In the genomic region with DNA sequence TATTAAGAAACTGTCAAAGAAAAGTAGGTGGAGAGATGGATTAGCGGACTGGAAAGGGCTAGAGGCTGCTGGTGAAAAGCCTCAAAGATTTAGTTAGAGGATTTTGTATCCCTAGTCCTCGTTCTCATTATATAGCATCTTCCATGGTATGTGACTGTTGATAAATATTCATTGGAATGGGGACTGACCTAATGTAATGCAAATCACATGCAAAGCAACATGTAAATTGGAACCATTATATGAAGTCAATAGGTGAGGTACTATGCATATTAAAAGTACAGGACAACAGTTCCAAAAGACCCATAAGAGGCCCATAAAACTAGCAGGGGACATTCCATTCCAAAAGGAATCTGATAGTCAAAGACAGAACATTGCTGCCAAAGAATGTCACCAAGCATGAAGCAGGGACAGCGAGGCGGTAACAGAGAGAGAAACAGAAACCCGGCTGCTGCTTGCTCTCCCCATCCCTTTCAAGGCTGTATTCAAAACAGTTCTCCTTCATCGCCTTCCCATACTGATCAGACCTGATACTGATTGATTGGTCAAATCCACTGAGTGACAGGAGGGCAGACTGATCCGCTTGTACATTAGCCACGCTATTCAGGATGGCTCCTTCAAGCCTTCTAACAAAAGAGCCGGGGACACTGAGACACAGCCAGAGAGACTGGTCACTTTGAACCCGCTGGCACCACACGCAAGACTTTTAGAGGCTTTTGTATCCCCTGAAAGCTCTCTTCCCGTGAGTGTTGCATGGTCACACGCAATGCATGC, we compare ENCODE assay signal across 19 cellular contexts. TPM values are rescaled to one million over a fixed set of nuclear protein-coding genes. Genes with fewer than 3 reads are reported as not detected.
A peak's percentile ranks its signal among the peaks of the same experiment; 100 is the strongest.
DNase-seq lines count a peak whose midpoint lies in the region; ATAC-seq, FAIRE-seq and TF ChIP-seq lines count a peak whose summit lies in the region.
"Had no signal": no experiment of that assay in that cellular context is flagged by ENCODE, and none has a peak within 500 bp of the region (broad histone marks: within the 10 kb centered on the region; RNA-seq: fewer than 3 reads in every experiment).

No MANE protein-coding gene starts in this region.

- CTCF ChIA-PET in A549 (lab: Yijun Ruan, JAX): no interaction called here

- WGBS in A549 (ENCODE audit: missing lambda C conversion rate): 88% methylated on average over 13 of the region's 13 CpGs

- no peak for DNase-seq in A549 (ENCODE audit: low read depth in 1 of 2, low spot score in 1 of 2)
- DNase-seq in bronchial epithelial cell (ENCODE audit: low read depth): no peak
- peak; percentile 37 for DNase-seq in left kidney (ENCODE audit: low read depth, low spot score)
- DNase-seq in GM12892 (ENCODE audit: insufficient read length): no peak
- DNase-seq: CD8-positive, alpha-beta memory T cell; DMS79; GOT3; HFFc6; MV-4-11; NCI-H1417 treated with DMSO at 0.1 percent for 48 hours; NCI-H2029 treated with DMSO at 0.1 percent for 48 hours; NCI-H510A had no signal

- POLR2A ChIA-PET in A549 (lab: Yijun Ruan, JAX): no interaction called here

- no peak overlapping the region for H3K9ac ChIP-seq in HUES48 (ENCODE audit: low read depth, low read length)
- H3K9ac ChIP-seq: BLaER1 treated with 17β-estradiol and CSF1 and Interleukin-3, amounts not matched to agents 10 nM and 100 nM had no signal

- H3K27me3 ChIP-seq in HUES48 (ENCODE audit: control insufficient read depth, insufficient read depth, low read length): peaks cover 3% of the 10 kb centered on the region; the same call in 1 of the 2 replicates
- H3K27me3 ChIP-seq in bronchial epithelial cell (ENCODE audit: control insufficient read depth, insufficient read depth, low read length): peaks cover 4% of the 10 kb centered on the region
- H3K27me3 ChIP-seq: BLaER1 treated with 17β-estradiol and CSF1 and Interleukin-3, amounts not matched to agents 10 nM and 100 nM had no signal

- H3K4me3 ChIP-seq in A549: no peak overlapping the region
- no peak overlapping the region for H3K4me3 ChIP-seq in HUES48 (ENCODE audit: low read depth, low read length)
- H3K4me3 ChIP-seq in bronchial epithelial cell (ENCODE audit: low read depth, low read length): no peak overlapping the region
- H3K4me3 ChIP-seq: BLaER1 treated with 17β-estradiol and CSF1 and Interleukin-3, amounts not matched to agents 10 nM and 100 nM had no signal

- H3K9me3 ChIP-seq in A549 (no peaks in the 10 kb centered on the region), HUES48 (ENCODE audit: control insufficient read depth, insufficient read depth, low read length) (no peaks in the 10 kb centered on the region)
- H3K9me3 ChIP-seq: BLaER1 treated with 17β-estradiol and CSF1 and Interleukin-3, amounts not matched to agents 10 nM and 100 nM had no signal

- H3K4me2 ChIP-seq in A549: no peak overlapping the region
- H3K4me2 ChIP-seq: BLaER1 treated with 17β-estradiol and CSF1 and Interleukin-3, amounts not matched to agents 10 nM and 100 nM had no signal

- TF ChIP-seq CTCF in A549 (IDR thresholded peaks at IDR 0.05) (no peak), bronchial epithelial cell (IDR thresholded peaks at IDR 0.05; ENCODE audit: insufficient read depth, low read length, severe bottlenecking) (no peak)

- H3K36me3 ChIP-seq in HUES48 (ENCODE audit: control insufficient read depth, insufficient read depth, low read length) (no peaks in the 10 kb centered on the region), bronchial epithelial cell (ENCODE audit: control insufficient read depth, insufficient read depth, low read length) (no peaks in the 10 kb centered on the region)
- H3K36me3 ChIP-seq: BLaER1 treated with 17β-estradiol and CSF1 and Interleukin-3, amounts not matched to agents 10 nM and 100 nM had no signal

- TF ChIP-seq POLR2A in A549 (IDR thresholded peaks at IDR 0.05; ENCODE audit: low read length): no peak
- TF ChIP-seq POLR2A in GM12892 (IDR thresholded peaks at IDR 0.05; ENCODE audit: low read depth, low read length): no peak

- ATAC-seq in A549 (no peak), GM19351 (IDR thresholded peaks at IDR 0.05; ENCODE audit: unreplicated experiment) (no peak), GM21390 (IDR thresholded peaks at IDR 0.05; ENCODE audit: unreplicated experiment) (no peak)

- no peak for TF ChIP-seq RAD21 in A549 (conservative IDR thresholded peaks at IDR 0.05 in 1 of 2, IDR thresholded peaks at IDR 0.05 in 1 of 2)

- TF ChIP-seq EP300 in A549 (IDR thresholded peaks at IDR 0.05): no peak

- FAIRE-seq in A549 (lab: Jason Lieb, UNC): peak; percentile 78
- peak; percentile 36 for FAIRE-seq in bronchial epithelial cell (lab: Jason Lieb, UNC)
- no peak for FAIRE-seq in GM12892 (lab: Jason Lieb, UNC)
- FAIRE-seq: A204.1, D721Med had no signal

- H3K27ac ChIP-seq in A549 (no peak overlapping the region), HUES48 (ENCODE audit: low read depth, low read length) (peak overlapping the region; percentile 5)
- H3K27ac ChIP-seq: BLaER1 treated with 17β-estradiol and CSF1 and Interleukin-3, amounts not matched to agents 10 nM and 100 nM had no signal

- H3K4me1 ChIP-seq in A549: no peaks in the 10 kb centered on the region
- peaks cover 23% of the 10 kb centered on the region for H3K4me1 ChIP-seq in HUES48 (ENCODE audit: control insufficient read depth, insufficient read depth, low read length)
- H3K4me1 ChIP-seq: BLaER1 treated with 17β-estradiol and CSF1 and Interleukin-3, amounts not matched to agents 10 nM and 100 nM had no signal

TF ChIP-seq in A549, 52 proteins besides CTCF, POLR2A, EP300 and RAD21 (continues in another document):
- TF ChIP-seq, protein P1, sequence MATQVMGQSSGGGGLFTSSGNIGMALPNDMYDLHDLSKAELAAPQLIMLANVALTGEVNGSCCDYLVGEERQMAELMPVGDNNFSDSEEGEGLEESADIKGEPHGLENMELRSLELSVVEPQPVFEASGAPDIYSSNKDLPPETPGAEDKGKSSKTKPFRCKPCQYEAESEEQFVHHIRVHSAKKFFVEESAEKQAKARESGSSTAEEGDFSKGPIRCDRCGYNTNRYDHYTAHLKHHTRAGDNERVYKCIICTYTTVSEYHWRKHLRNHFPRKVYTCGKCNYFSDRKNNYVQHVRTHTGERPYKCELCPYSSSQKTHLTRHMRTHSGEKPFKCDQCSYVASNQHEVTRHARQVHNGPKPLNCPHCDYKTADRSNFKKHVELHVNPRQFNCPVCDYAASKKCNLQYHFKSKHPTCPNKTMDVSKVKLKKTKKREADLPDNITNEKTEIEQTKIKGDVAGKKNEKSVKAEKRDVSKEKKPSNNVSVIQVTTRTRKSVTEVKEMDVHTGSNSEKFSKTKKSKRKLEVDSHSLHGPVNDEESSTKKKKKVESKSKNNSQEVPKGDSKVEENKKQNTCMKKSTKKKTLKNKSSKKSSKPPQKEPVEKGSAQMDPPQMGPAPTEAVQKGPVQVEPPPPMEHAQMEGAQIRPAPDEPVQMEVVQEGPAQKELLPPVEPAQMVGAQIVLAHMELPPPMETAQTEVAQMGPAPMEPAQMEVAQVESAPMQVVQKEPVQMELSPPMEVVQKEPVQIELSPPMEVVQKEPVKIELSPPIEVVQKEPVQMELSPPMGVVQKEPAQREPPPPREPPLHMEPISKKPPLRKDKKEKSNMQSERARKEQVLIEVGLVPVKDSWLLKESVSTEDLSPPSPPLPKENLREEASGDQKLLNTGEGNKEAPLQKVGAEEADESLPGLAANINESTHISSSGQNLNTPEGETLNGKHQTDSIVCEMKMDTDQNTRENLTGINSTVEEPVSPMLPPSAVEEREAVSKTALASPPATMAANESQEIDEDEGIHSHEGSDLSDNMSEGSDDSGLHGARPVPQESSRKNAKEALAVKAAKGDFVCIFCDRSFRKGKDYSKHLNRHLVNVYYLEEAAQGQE (IDR thresholded peaks at IDR 0.05): no peak
- TF ChIP-seq KDM1A (IDR thresholded peaks at IDR 0.05; ENCODE audit: low read depth) (no peak), FOSB (CRISPR knock-in tag; IDR thresholded peaks at IDR 0.05) (no peak), TFCP2L1 (CRISPR knock-in tag; IDR thresholded peaks at IDR 0.05) (no peak), TP53 (CRISPR knock-in tag; IDR thresholded peaks at IDR 0.05) (no peak), ZFP36 (IDR thresholded peaks at IDR 0.05; ENCODE audit: borderline replicate concordance, partially characterized antibody) (no peak), ZSCAN20 (CRISPR knock-in tag; IDR thresholded peaks at IDR 0.05) (no peak), MYC (IDR thresholded peaks at IDR 0.05; ENCODE audit: borderline replicate concordance, low read length) (no peak), RARB (CRISPR knock-in tag; IDR thresholded peaks at IDR 0.05) (no peak), POLR2AphosphoS2 (conservative IDR thresholded peaks at IDR 0.05; ENCODE audit: low read length) (no peak), HOXA7 (CRISPR knock-in tag; IDR thresholded peaks at IDR 0.05) (no peak), NFE2L2 (conservative IDR thresholded peaks at IDR 0.05; ENCODE audit: low read length) (no peak), HOXB5 (CRISPR knock-in tag; IDR thresholded peaks at IDR 0.05) (no peak), RCOR1 (IDR thresholded peaks at IDR 0.05; ENCODE audit: low read depth, low read length) (no peak)
- TF ChIP-seq, protein P2, sequence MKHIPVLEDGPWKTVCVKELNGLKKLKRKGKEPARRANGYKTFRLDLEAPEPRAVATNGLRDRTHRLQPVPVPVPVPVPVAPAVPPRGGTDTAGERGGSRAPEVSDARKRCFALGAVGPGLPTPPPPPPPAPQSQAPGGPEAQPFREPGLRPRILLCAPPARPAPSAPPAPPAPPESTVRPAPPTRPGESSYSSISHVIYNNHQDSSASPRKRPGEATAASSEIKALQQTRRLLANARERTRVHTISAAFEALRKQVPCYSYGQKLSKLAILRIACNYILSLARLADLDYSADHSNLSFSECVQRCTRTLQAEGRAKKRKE (CRISPR knock-in tag; IDR thresholded peaks at IDR 0.05; ENCODE audit: low read depth): no peak
- TF ChIP-seq, protein P3, sequence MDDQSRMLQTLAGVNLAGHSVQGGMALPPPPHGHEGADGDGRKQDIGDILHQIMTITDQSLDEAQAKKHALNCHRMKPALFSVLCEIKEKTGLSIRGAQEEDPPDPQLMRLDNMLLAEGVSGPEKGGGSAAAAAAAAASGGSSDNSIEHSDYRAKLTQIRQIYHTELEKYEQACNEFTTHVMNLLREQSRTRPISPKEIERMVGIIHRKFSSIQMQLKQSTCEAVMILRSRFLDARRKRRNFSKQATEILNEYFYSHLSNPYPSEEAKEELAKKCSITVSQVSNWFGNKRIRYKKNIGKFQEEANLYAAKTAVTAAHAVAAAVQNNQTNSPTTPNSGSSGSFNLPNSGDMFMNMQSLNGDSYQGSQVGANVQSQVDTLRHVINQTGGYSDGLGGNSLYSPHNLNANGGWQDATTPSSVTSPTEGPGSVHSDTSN (IDR thresholded peaks at IDR 0.05): no peak

RNA-seq across cellular contexts. Expression of a gene that starts 44.6 kb away (rescaled TPM):
- 6.7 and 8.0 TPM in 2 replicates for polyA plus RNA-seq in A549 (2011; rRNA removed)
- polyA plus RNA-seq in A549 (2012; cell fraction: cytosol; rRNA removed): 5.1 and 7.5 TPM in 2 replicates
- 16.9 and 18.6 TPM in 2 replicates for polyA plus RNA-seq in A549 (2012; cell fraction: nucleus; rRNA removed)
- polyA plus RNA-seq in A549 (2017; fragmentation: RNase III; extraction: RNeasy Plus Mini Kit Qiagen cat#74134 plus additional on column Dnase treatment): 9.6 to 14.5 TPM (median 12.3 TPM) in 3 replicates
- 5.9 and 7.0 TPM in 2 replicates for polyA minus RNA-seq in A549 (2011; rRNA and poly(A)+ RNA removed)
- 1.1 and 1.2 TPM in 2 replicates for total RNA-seq in bronchial epithelial cell
- 7.4 TPM for polyA plus RNA-seq in GM12892 (2012; ENCODE audit: missing spikeins)
- total RNA-seq: CD8-positive, alpha-beta memory T cell; G401 had no signal
- polyA plus RNA-seq: CD8-positive, alpha-beta memory T cell had no signal
